ENCODE assay signal across 1 cellular context in the genomic region with DNA sequence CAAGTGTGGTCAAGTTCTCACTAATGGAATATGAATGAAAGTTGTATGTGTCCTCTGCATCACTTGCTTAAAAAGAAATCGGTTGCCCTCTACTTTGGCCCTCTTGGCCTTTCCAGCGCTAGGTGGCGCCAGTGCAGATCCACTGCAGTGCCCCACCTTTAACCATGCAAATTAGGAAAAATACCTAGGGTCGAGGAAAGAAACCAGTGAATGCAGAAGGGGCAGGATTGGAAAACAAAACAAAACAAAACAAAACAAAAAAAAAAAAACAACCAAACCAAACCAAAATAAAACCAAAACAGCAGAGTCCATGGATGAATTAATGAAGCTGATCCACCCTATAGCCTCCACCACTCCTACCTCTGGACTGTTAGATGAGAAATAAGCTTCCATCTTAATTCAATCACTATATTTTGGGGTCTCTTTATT.
A peak's percentile ranks its signal among the peaks of the same experiment; 100 is the strongest.
TF ChIP-seq lines count a peak whose summit lies in the region.

No MANE protein-coding gene starts in this region.

TF ChIP-seq in GM12878, 131 proteins besides CTCF, POLR2A, EP300 and RAD21 (continued from another document):
- TF ChIP-seq, protein P1, sequence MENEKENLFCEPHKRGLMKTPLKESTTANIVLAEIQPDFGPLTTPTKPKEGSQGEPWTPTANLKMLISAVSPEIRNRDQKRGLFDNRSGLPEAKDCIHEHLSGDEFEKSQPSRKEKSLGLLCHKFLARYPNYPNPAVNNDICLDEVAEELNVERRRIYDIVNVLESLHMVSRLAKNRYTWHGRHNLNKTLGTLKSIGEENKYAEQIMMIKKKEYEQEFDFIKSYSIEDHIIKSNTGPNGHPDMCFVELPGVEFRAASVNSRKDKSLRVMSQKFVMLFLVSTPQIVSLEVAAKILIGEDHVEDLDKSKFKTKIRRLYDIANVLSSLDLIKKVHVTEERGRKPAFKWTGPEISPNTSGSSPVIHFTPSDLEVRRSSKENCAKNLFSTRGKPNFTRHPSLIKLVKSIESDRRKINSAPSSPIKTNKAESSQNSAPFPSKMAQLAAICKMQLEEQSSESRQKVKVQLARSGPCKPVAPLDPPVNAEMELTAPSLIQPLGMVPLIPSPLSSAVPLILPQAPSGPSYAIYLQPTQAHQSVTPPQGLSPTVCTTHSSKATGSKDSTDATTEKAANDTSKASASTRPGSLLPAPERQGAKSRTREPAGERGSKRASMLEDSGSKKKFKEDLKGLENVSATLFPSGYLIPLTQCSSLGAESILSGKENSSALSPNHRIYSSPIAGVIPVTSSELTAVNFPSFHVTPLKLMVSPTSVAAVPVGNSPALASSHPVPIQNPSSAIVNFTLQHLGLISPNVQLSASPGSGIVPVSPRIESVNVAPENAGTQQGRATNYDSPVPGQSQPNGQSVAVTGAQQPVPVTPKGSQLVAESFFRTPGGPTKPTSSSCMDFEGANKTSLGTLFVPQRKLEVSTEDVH (IDR thresholded peaks at IDR 0.05; ENCODE audit: low read depth, partially characterized antibody): peak; percentile 54
- TF ChIP-seq CBX5 (IDR thresholded peaks at IDR 0.05; ENCODE audit: low read depth) (0 out of 2 replicates have a peak, but pooled peaks have one; percentile 59), POLR2AphosphoS5 (IDR thresholded peaks at IDR 0.05; ENCODE audit: low read length) (no peak), MEF2B (IDR thresholded peaks at IDR 0.05; ENCODE audit: partially characterized antibody, poor library complexity, severe bottlenecking) (no peak), ZNF622 (IDR thresholded peaks at IDR 0.05) (no peak), ZBTB4 (CRISPR knock-in tag; IDR thresholded peaks at IDR 0.05) (no peak), POU2F2 (IDR thresholded peaks at IDR 0.05; ENCODE audit: borderline replicate concordance, low read depth, low read length) (peak; percentile 84; the same call in 2 of the 3 replicates), MLLT1 (IDR thresholded peaks at IDR 0.05) (peak; percentile 59), CREM (IDR thresholded peaks at IDR 0.05; ENCODE audit: low read depth) (no peak), YBX1 (IDR thresholded peaks at IDR 0.05) (0 out of 2 replicates have a peak, but pooled peaks have one; percentile 8), CREB1 (IDR thresholded peaks at IDR 0.05; ENCODE audit: low read depth) (no peak), YY1 (IDR thresholded peaks at IDR 0.05; ENCODE audit: low read depth, low read length) (peak; percentile 47; the same call in 1 of the 2 replicates), SMC3 (IDR thresholded peaks at IDR 0.05; ENCODE audit: borderline replicate concordance, low read length) (peak; percentile 70), IKZF2 (IDR thresholded peaks at IDR 0.05) (0 out of 4 replicates have a peak, but pooled peaks of 1 of the 2 experiments have one; percentile 31), FOS (IDR thresholded peaks at IDR 0.05; ENCODE audit: borderline replicate concordance, extremely low read depth, insufficient read length) (no peak), JUND (IDR thresholded peaks at IDR 0.05; ENCODE audit: low read depth, low read length) (no peak), NBN (IDR thresholded peaks at IDR 0.05) (peak; percentile 76; the same call in 1 of the 2 replicates), ZNF24 (IDR thresholded peaks at IDR 0.05) (peak; percentile 74), RUNX3 (IDR thresholded peaks at IDR 0.05; ENCODE audit: low read length) (peak; percentile 18; the same call in 1 of the 2 replicates), FOXM1 (IDR thresholded peaks at IDR 0.05; ENCODE audit: low read depth, low read length) (0 out of 2 replicates have a peak, but pooled peaks have one; percentile 26), MEF2A (IDR thresholded peaks at IDR 0.05; ENCODE audit: insufficient read depth, low read depth, low read length) (0 out of 2 replicates have a peak, but pooled peaks have one; percentile 17), RB1 (IDR thresholded peaks at IDR 0.05; ENCODE audit: borderline replicate concordance) (peak; percentile 61; the same call in 1 of the 2 replicates), SMARCA5 (IDR thresholded peaks at IDR 0.05) (peak; percentile 80; the same call in 1 of the 2 replicates), IRF5 (IDR thresholded peaks at IDR 0.05; ENCODE audit: borderline replicate concordance) (no peak)
- TF ChIP-seq, protein P2, sequence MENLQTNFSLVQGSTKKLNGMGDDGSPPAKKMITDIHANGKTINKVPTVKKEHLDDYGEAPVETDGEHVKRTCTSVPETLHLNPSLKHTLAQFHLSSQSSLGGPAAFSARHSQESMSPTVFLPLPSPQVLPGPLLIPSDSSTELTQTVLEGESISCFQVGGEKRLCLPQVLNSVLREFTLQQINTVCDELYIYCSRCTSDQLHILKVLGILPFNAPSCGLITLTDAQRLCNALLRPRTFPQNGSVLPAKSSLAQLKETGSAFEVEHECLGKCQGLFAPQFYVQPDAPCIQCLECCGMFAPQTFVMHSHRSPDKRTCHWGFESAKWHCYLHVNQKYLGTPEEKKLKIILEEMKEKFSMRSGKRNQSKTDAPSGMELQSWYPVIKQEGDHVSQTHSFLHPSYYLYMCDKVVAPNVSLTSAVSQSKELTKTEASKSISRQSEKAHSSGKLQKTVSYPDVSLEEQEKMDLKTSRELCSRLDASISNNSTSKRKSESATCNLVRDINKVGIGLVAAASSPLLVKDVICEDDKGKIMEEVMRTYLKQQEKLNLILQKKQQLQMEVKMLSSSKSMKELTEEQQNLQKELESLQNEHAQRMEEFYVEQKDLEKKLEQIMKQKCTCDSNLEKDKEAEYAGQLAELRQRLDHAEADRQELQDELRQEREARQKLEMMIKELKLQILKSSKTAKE (IDR thresholded peaks at IDR 0.05; ENCODE audit: low read depth, poor library complexity, severe bottlenecking): no peak
- TF ChIP-seq, protein P3, sequence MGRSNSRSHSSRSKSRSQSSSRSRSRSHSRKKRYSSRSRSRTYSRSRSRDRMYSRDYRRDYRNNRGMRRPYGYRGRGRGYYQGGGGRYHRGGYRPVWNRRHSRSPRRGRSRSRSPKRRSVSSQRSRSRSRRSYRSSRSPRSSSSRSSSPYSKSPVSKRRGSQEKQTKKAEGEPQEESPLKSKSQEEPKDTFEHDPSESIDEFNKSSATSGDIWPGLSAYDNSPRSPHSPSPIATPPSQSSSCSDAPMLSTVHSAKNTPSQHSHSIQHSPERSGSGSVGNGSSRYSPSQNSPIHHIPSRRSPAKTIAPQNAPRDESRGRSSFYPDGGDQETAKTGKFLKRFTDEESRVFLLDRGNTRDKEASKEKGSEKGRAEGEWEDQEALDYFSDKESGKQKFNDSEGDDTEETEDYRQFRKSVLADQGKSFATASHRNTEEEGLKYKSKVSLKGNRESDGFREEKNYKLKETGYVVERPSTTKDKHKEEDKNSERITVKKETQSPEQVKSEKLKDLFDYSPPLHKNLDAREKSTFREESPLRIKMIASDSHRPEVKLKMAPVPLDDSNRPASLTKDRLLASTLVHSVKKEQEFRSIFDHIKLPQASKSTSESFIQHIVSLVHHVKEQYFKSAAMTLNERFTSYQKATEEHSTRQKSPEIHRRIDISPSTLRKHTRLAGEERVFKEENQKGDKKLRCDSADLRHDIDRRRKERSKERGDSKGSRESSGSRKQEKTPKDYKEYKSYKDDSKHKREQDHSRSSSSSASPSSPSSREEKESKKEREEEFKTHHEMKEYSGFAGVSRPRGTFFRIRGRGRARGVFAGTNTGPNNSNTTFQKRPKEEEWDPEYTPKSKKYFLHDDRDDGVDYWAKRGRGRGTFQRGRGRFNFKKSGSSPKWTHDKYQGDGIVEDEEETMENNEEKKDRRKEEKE (IDR thresholded peaks at IDR 0.05): no peak
- TF ChIP-seq, protein P4, sequence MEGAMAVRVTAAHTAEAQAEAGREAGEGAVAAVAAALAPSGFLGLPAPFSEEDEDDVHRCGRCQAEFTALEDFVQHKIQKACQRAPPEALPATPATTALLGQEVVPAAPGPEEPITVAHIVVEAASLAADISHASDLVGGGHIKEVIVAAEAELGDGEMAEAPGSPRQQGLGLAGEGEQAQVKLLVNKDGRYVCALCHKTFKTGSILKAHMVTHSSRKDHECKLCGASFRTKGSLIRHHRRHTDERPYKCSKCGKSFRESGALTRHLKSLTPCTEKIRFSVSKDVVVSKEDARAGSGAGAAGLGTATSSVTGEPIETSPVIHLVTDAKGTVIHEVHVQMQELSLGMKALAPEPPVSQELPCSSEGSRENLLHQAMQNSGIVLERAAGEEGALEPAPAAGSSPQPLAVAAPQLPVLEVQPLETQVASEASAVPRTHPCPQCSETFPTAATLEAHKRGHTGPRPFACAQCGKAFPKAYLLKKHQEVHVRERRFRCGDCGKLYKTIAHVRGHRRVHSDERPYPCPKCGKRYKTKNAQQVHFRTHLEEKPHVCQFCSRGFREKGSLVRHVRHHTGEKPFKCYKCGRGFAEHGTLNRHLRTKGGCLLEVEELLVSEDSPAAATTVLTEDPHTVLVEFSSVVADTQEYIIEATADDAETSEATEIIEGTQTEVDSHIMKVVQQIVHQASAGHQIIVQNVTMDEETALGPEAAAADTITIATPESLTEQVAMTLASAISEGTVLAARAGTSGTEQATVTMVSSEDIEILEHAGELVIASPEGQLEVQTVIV (IDR thresholded peaks at IDR 0.05; ENCODE audit: borderline replicate concordance, partially characterized antibody): no peak
